ENCODE assay signal across 1 cellular context in genomic region chr5:132410451-132411381, GRCh38.
TF ChIP-seq lines count a peak whose summit lies in the region.

No MANE protein-coding gene starts in this region.

TF ChIP-seq in HepG2, 621 proteins besides CTCF, POLR2A, EP300 and RAD21 (continued from another document and continues in another):
- TF ChIP-seq, protein P1, sequence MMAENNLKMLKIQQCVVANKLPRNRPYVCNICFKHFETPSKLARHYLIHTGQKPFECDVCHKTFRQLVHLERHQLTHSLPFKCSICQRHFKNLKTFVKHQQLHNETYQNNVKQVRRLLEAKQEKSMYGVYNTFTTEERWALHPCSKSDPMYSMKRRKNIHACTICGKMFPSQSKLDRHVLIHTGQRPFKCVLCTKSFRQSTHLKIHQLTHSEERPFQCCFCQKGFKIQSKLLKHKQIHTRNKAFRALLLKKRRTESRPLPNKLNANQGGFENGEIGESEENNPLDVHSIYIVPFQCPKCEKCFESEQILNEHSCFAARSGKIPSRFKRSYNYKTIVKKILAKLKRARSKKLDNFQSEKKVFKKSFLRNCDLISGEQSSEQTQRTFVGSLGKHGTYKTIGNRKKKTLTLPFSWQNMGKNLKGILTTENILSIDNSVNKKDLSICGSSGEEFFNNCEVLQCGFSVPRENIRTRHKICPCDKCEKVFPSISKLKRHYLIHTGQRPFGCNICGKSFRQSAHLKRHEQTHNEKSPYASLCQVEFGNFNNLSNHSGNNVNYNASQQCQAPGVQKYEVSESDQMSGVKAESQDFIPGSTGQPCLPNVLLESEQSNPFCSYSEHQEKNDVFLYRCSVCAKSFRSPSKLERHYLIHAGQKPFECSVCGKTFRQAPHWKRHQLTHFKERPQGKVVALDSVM (CRISPR knock-in tag; IDR thresholded peaks at IDR 0.05), result no peak
- no peak for TF ChIP-seq DNMT1 (CRISPR knock-in tag; IDR thresholded peaks at IDR 0.05)
- TF ChIP-seq ZBTB20 (CRISPR knock-in tag; IDR thresholded peaks at IDR 0.05; ENCODE audit: borderline replicate concordance, low read depth), result no peak
- no peak for TF ChIP-seq ZNF484 (CRISPR knock-in tag; IDR thresholded peaks at IDR 0.05; ENCODE audit: borderline replicate concordance, low read depth)
- TF ChIP-seq ZNF468 (CRISPR knock-in tag; IDR thresholded peaks at IDR 0.05), result no peak
- peak; percentile 87; the same call in 1 of the 2 replicates for TF ChIP-seq KMT2A (CRISPR knock-in tag; IDR thresholded peaks at IDR 0.05)
- no peak for TF ChIP-seq PCBP2 (optimal IDR thresholded peaks at IDR 0.05; ENCODE audit: low read depth, low read length, poor library complexity, severe bottlenecking)
- TF ChIP-seq ZNF761 (CRISPR knock-in tag; conservative IDR thresholded peaks at IDR 0.05), result 0 out of 2 replicates have a peak, but pooled peaks have one; percentile 57
- no peak for TF ChIP-seq ZNF350 (CRISPR knock-in tag; IDR thresholded peaks at IDR 0.05; ENCODE audit: borderline replicate concordance, low read depth)
- no peak for TF ChIP-seq TCF7 (IDR thresholded peaks at IDR 0.05; ENCODE audit: low read depth)
- TF ChIP-seq, protein P2, sequence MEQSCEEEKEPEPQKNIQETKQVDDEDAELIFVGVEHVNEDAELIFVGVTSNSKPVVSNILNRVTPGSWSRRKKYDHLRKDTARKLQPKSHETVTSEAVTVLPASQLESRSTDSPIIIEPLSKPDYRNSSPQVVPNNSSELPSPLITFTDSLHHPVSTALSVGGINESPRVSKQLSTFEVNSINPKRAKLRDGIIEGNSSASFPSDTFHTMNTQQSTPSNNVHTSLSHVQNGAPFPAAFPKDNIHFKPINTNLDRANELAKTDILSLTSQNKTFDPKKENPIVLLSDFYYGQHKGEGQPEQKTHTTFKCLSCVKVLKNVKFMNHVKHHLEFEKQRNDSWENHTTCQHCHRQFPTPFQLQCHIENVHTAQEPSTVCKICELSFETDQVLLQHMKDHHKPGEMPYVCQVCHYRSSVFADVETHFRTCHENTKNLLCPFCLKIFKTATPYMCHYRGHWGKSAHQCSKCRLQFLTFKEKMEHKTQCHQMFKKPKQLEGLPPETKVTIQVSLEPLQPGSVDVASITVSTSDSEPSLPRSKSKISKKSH (CRISPR knock-in tag; IDR thresholded peaks at IDR 0.05; ENCODE audit: borderline replicate concordance), result peak; percentile 27; the same call in 1 of the 2 replicates
- TF ChIP-seq FOXJ3 (CRISPR knock-in tag; IDR thresholded peaks at IDR 0.05; ENCODE audit: borderline replicate concordance), result no peak
- 0 out of 2 replicates have a peak, but pooled peaks have one; percentile 64 for TF ChIP-seq ZMAT3 (CRISPR knock-in tag; conservative IDR thresholded peaks at IDR 0.05)
- TF ChIP-seq, protein P3, sequence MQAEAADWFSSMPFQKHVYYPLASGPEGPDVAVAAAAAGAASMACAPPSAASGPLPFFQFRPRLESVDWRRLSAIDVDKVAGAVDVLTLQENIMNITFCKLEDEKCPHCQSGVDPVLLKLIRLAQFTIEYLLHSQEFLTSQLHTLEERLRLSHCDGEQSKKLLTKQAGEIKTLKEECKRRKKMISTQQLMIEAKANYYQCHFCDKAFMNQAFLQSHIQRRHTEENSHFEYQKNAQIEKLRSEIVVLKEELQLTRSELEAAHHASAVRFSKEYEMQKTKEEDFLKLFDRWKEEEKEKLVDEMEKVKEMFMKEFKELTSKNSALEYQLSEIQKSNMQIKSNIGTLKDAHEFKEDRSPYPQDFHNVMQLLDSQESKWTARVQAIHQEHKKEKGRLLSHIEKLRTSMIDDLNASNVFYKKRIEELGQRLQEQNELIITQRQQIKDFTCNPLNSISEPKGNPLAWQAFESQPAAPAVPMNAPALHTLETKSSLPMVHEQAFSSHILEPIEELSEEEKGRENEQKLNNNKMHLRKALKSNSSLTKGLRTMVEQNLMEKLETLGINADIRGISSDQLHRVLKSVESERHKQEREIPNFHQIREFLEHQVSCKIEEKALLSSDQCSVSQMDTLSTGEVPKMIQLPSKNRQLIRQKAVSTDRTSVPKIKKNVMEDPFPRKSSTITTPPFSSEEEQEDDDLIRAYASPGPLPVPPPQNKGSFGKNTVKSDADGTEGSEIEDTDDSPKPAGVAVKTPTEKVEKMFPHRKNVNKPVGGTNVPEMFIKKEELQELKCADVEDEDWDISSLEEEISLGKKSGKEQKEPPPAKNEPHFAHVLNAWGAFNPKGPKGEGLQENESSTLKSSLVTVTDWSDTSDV (CRISPR knock-in tag; IDR thresholded peaks at IDR 0.05), result 0 out of 2 replicates have a peak, but pooled peaks have one; percentile 26
- TF ChIP-seq RERE (CRISPR knock-in tag; IDR thresholded peaks at IDR 0.05; ENCODE audit: low read depth), result 0 out of 2 replicates have a peak, but pooled peaks have one; percentile 15
- TF ChIP-seq, protein P4, sequence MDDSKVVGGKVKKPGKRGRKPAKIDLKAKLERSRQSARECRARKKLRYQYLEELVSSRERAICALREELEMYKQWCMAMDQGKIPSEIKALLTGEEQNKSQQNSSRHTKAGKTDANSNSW (CRISPR knock-in tag; IDR thresholded peaks at IDR 0.05; ENCODE audit: borderline replicate concordance), result no peak; the same call in 1 of the 2 replicates
- TF ChIP-seq, protein P5, sequence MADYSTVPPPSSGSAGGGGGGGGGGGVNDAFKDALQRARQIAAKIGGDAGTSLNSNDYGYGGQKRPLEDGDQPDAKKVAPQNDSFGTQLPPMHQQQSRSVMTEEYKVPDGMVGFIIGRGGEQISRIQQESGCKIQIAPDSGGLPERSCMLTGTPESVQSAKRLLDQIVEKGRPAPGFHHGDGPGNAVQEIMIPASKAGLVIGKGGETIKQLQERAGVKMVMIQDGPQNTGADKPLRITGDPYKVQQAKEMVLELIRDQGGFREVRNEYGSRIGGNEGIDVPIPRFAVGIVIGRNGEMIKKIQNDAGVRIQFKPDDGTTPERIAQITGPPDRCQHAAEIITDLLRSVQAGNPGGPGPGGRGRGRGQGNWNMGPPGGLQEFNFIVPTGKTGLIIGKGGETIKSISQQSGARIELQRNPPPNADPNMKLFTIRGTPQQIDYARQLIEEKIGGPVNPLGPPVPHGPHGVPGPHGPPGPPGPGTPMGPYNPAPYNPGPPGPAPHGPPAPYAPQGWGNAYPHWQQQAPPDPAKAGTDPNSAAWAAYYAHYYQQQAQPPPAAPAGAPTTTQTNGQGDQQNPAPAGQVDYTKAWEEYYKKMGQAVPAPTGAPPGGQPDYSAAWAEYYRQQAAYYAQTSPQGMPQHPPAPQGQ (CRISPR knock-in tag; IDR thresholded peaks at IDR 0.05; ENCODE audit: borderline replicate concordance), result no peak
- TF ChIP-seq CREB1 (IDR thresholded peaks at IDR 0.05), result no peak
- TF ChIP-seq CREB1 (CRISPR knock-in tag; IDR thresholded peaks at IDR 0.05), result no peak
- TF ChIP-seq, protein P6, sequence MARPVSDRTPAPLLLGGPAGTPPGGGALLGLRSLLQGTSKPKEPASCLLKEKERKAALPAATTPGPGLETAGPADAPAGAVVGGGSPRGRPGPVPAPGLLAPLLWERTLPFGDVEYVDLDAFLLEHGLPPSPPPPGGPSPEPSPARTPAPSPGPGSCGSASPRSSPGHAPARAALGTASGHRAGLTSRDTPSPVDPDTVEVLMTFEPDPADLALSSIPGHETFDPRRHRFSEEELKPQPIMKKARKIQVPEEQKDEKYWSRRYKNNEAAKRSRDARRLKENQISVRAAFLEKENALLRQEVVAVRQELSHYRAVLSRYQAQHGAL (CRISPR knock-in tag; IDR thresholded peaks at IDR 0.05; ENCODE audit: not compliant biosample characterization), result no peak
- TF ChIP-seq, protein P7, sequence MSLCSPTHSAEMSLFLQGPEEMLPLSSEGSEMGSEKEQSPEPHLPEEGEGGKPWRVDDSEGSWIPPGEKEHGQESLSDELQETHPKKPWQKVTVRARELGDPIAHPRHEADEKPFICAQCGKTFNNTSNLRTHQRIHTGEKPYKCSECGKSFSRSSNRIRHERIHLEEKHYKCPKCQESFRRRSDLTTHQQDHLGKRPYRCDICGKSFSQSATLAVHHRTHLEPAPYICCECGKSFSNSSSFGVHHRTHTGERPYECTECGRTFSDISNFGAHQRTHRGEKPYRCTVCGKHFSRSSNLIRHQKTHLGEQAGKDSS (CRISPR knock-in tag; IDR thresholded peaks at IDR 0.05; ENCODE audit: borderline replicate concordance, low read depth), result peak; percentile 81; the same call in 1 of the 2 replicates
- TF ChIP-seq ZNF792 (CRISPR knock-in tag; IDR thresholded peaks at IDR 0.05), result no peak
- no peak for TF ChIP-seq NFIB (CRISPR knock-in tag; IDR thresholded peaks at IDR 0.05; ENCODE audit: borderline replicate concordance)
- no peak for TF ChIP-seq GLMP (CRISPR knock-in tag; IDR thresholded peaks at IDR 0.05; ENCODE audit: borderline replicate concordance)
- peak; percentile 76; the same call in 1 of the 2 replicates for TF ChIP-seq SPEN (CRISPR knock-in tag; IDR thresholded peaks at IDR 0.05; ENCODE audit: low read depth)
- no peak for TF ChIP-seq ZNF552 (CRISPR knock-in tag; IDR thresholded peaks at IDR 0.05; ENCODE audit: borderline replicate concordance)
- peak; percentile 35; the same call in 1 of the 2 replicates for TF ChIP-seq ZBTB10 (CRISPR knock-in tag; IDR thresholded peaks at IDR 0.05; ENCODE audit: borderline replicate concordance)
